Comparison of ENCODE assay signal across 8 cellular contexts in genomic region chr5:151126199-151126645, GRCh38. TPM values are rescaled to one million over a fixed set of nuclear protein-coding genes. Genes with fewer than 3 reads are reported as not detected.
DNase-seq lines count a peak whose midpoint lies in the region; ATAC-seq and FAIRE-seq lines count a peak whose summit lies in the region.

No MANE protein-coding gene starts in this region.

- intact Hi-C loops in Right ventricle myocardium inferior (cut with DNase I) (loop anchor here (1.0 to 10.0 kb wide), 2 partner anchors 38 to 189 kb away; no protein-coding TSS in a partner anchor), posterior vena cava (cut with DNase I) (loop anchor here (5.0 to 10.0 kb wide), 3 partner anchors 36 to 1091 kb away; no protein-coding TSS in a partner anchor)

- FAIRE-seq in urothelium cell line (lab: Jason Lieb, UNC): no peak

- ATAC-seq in Right ventricle myocardium inferior: peak; percentile 60

- DNase-seq in SHP77 (lab: John Stamatoyannopoulos, UW): peak; percentile 18 to 38
- DNase-seq in SHP77 treated with DMSO at 0.1 percent for 48 hours (lab: John Stamatoyannopoulos, UW): no peak
- peak; percentile 69 for DNase-seq in HT-29 (ENCODE audit: low spot score)
- peak; percentile 58 for DNase-seq in SK-N-DZ (ENCODE audit: low spot score)
- peak; percentile 69 for DNase-seq in activated naive CD4-positive, alpha-beta T cell treated with anti-CD3 and anti-CD28 coated beads, Interleukin-2, amount 50 U/mL, for 16 hours
- DNase-seq in Right ventricle myocardium inferior (ENCODE audit: missing footprints): peak; percentile 93
- DNase-seq in posterior vena cava (ENCODE audit: low spot score): peak; percentile 92
- DNase-seq in urothelium cell line (ENCODE audit: low spot score): peak; percentile 68

RNA-seq across cellular contexts. Expression of gene ANXA6, which starts 31.4 kb away (rescaled TPM):
- total RNA-seq in HT-29 (2014; rRNA removed; shearing (Covaris generic)): 3.6 and 5.3 TPM in 2 replicates
- 82.5 and 86.8 TPM in 2 replicates for polyA plus RNA-seq in SK-N-DZ (2014; cell fraction: cytosol; rRNA removed)
- polyA plus RNA-seq in SK-N-DZ (2014; cell fraction: nucleus; rRNA removed): 62.4 and 66.7 TPM in 2 replicates
- total RNA-seq in Right ventricle myocardium inferior: 222 TPM
- total RNA-seq in posterior vena cava: 100 to 1,000 TPM; 328 to 430 TPM

RNA-seq across cellular contexts. Expression of gene TNIP1, which starts 45.4 kb away (rescaled TPM):
- total RNA-seq in HT-29 (2014; rRNA removed; shearing (Covaris generic)): 97.5 and 103 TPM in 2 replicates
- polyA plus RNA-seq in SK-N-DZ (2014; cell fraction: cytosol; rRNA removed): 28.2 and 39.3 TPM in 2 replicates
- polyA plus RNA-seq in SK-N-DZ (2014; cell fraction: nucleus; rRNA removed): 16.4 and 27.8 TPM in 2 replicates
- total RNA-seq in Right ventricle myocardium inferior: 114 TPM
- 10 to 100 TPM; 56.7 to 77.5 TPM for total RNA-seq in posterior vena cava

Comparison
In these comparisons a context has a peak if more than half of its experiments do, and no peak if none do; other contexts are left out.
1. RNA of gene ANXA6, which starts 31.4 kb away (total RNA-seq): 328 to 430 TPM in posterior vena cava and 222 TPM in Right ventricle myocardium inferior (single experiment); 3.6 to 5.3 TPM in HT-29; every median in the first group is over 10 times any median in the second.